ENCODE assay signal across 1 cellular context in the genomic region with DNA sequence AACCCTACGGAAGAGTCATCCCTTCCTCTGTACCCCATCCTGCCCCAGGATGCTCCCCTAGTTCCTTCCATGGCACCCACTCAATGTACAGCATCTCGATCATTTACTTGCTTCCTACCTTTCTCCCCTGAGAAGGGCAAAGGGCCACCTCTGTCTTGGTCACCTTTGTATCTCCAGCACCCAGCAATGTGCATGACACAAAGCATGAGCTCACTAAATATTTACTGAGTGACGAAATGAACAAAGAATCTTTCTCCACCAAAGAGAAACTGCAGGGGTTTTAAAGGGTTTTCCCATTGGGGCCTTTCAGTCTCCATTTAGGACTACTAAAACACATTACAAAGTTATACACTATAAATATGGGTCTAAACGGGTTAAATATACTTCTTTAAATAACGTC.
TF ChIP-seq lines count a peak whose summit lies in the region.

No MANE protein-coding gene starts in this region.

TF ChIP-seq in liver, 16 proteins besides CTCF, POLR2A, EP300 and RAD21:
- TF ChIP-seq SP1 (IDR thresholded peaks at IDR 0.05) = peak; percentile 6
- TF ChIP-seq HNF4A (conservative IDR thresholded peaks at IDR 0.05) = peak; percentile 23 to 30
- TF ChIP-seq, protein P1, sequence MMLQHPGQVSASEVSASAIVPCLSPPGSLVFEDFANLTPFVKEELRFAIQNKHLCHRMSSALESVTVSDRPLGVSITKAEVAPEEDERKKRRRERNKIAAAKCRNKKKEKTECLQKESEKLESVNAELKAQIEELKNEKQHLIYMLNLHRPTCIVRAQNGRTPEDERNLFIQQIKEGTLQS (IDR thresholded peaks at IDR 0.05) = peak; percentile 25
- TF ChIP-seq GABPA (IDR thresholded peaks at IDR 0.05 in 1 of 2, conservative IDR thresholded peaks at IDR 0.05 in 1 of 2) = no peak
TF ChIP-seq in liver: peak in this region for 3.
